Comparison of ENCODE assay signal across 20 cellular contexts in the genomic region with DNA sequence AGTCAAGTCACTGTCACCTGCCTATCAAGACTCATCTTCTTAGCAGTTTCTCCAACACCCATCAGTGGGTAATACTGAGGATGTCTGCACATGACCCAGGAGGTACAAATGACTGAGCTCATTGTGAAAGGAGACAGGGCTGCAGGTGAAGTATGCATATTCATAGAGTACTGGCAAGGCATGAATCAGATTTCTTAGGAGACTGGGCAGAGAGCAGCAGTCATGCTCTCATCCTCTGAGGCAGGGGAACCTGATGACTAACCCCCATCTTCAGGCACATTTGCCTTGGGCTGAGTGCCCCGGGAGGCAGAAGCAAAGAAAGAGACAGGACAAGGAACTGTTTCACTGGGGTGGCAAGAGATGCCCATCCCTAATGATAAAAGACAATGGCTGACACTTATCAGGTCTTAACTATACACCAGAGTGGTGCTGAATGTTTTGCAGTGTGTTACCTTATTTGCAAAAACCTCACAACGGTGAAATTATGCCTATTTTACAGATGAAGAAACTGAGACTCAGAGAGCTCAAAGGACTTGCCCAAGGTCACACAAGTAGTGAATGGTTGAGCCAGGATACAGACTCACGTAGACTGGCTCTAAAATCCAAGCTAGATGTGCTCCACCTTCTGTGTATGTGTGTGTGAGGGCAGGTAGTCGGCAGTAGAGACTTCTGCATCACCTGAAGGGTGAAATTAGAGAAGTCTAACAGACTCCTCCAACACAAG. TPM values are rescaled to one million over a fixed set of nuclear protein-coding genes. Genes with fewer than 3 reads are reported as not detected.
DNase-seq lines count a peak whose midpoint lies in the region; ATAC-seq, FAIRE-seq and TF ChIP-seq lines count a peak whose summit lies in the region.
"Had no signal": no experiment of that assay in that cellular context is flagged by ENCODE, and none has a peak within 500 bp of the region (broad histone marks: within the 10 kb centered on the region; RNA-seq: fewer than 3 reads in every experiment).

No MANE protein-coding gene starts in this region.

- CTCF ChIA-PET in IMR-90 (lab: Yijun Ruan, JAX): no interaction called here
- CTCF ChIA-PET in K562 (lab: Yijun Ruan, JAX; ENCODE audit: low intra/inter-chr PET ratio): no interaction called here

- H4K8ac ChIP-seq in IMR-90 (ENCODE audit: low read depth in 2 of 2, low read length in 2 of 2): no peak overlapping the region

- H3K9me3 Mint-ChIP-seq in natural killer cell treated with Interleukin-12 subunit alpha and Interleukin-12 subunit beta and Interleukin-15 and Interleukin-18, amount 100 ng/mL, for 72 hours: no peaks in the 10 kb centered on the region
- H3K9me3 Mint-ChIP-seq in natural killer cell: no peaks in the 10 kb centered on the region
- H3K9me3 Mint-ChIP-seq in stimulated activated effector memory CD8-positive, alpha-beta T cell treated with anti-CD3 and anti-CD28 coated beads, Interleukin-12 subunit alpha, Interleukin-12 subunit beta, amount 100 ng/mL, for 72 hours: no peaks in the 10 kb centered on the region
- H3K9me3 Mint-ChIP-seq: effector memory CD8-positive, alpha-beta T cell; neural progenitor cell had no signal

- no peak overlapping the region for H2BK5ac ChIP-seq in IMR-90 (ENCODE audit: low read depth, low read length, poor library complexity, severe bottlenecking)

- TF ChIP-seq RAD21 in IMR-90 (IDR thresholded peaks at IDR 0.05; ENCODE audit: low read length): no peak
- no peak for TF ChIP-seq RAD21 in K562 (CRISPR knock-in tag; conservative IDR thresholded peaks at IDR 0.05 in 1 of 2, IDR thresholded peaks at IDR 0.05 in 1 of 2)

- no peak overlapping the region for H3K14ac ChIP-seq in IMR-90 (replicated peaks; ENCODE audit: low read depth, low read length)

- no peak for TF ChIP-seq CTCF in natural killer cell (IDR thresholded peaks at IDR 0.05)
- no peak for TF ChIP-seq CTCF in IMR-90 (conservative IDR thresholded peaks at IDR 0.05; ENCODE audit: low read depth, low read length)
- no peak for TF ChIP-seq CTCF in K562 (IDR thresholded peaks at IDR 0.05 in 2 of 3, conservative IDR thresholded peaks at IDR 0.05 in 1 of 3; ENCODE audit: insufficient read depth in 2 of 3, low read depth in 1 of 3, low read length in 3 of 3)

- H3K4me2 ChIP-seq in IMR-90 (ENCODE audit: low read depth, low read length) (no peak overlapping the region), K562 (ENCODE audit: insufficient read depth, low read length) (no peak overlapping the region)
- H3K4me2 ChIP-seq: neural progenitor cell had no signal

- H3K4me1 Mint-ChIP-seq in natural killer cell treated with Interleukin-12 subunit alpha and Interleukin-12 subunit beta and Interleukin-15 and Interleukin-18, amount 100 ng/mL, for 72 hours (ENCODE audit: low read depth in 2 of 2): no peaks in the 10 kb centered on the region
- no peaks in the 10 kb centered on the region for H3K4me1 Mint-ChIP-seq in natural killer cell
- H3K4me1 Mint-ChIP-seq in stimulated activated effector memory CD8-positive, alpha-beta T cell treated with anti-CD3 and anti-CD28 coated beads, Interleukin-12 subunit alpha, Interleukin-12 subunit beta, amount 100 ng/mL, for 72 hours: no peaks in the 10 kb centered on the region

- no peaks in the 10 kb centered on the region for H3K79me1 ChIP-seq in IMR-90 (ENCODE audit: low read depth in 1 of 2, low read length in 2 of 2)

- no peak overlapping the region for H2BK20ac ChIP-seq in IMR-90 (ENCODE audit: low read depth, low read length)

- no peaks in the 10 kb centered on the region for H3K9me3 ChIP-seq in IMR-90 (ENCODE audit: control insufficient read depth, insufficient read depth, low read length)
- H3K9me3 ChIP-seq in K562 (replicated peaks; ENCODE audit: control insufficient read depth, insufficient read depth, low read depth, low read length): no peaks in the 10 kb centered on the region
- H3K9me3 ChIP-seq: stomach, uterus had no signal

- no peak overlapping the region for H3K27ac ChIP-seq in IMR-90 (ENCODE audit: insufficient read depth, low read length)
- H3K27ac ChIP-seq in K562 (ENCODE audit: extremely low read depth, low read depth, low read length): no peak overlapping the region
- H3K27ac ChIP-seq: cardiac muscle cell, neural progenitor cell, stomach, uterus had no signal

- peaks cover 26 to 29% of the 10 kb centered on the region in 2 donors for H3K27me3 Mint-ChIP-seq in natural killer cell treated with Interleukin-12 subunit alpha and Interleukin-12 subunit beta and Interleukin-15 and Interleukin-18, amount 100 ng/mL, for 72 hours
- peaks cover 20 to 21% of the 10 kb centered on the region in 2 donors for H3K27me3 Mint-ChIP-seq in natural killer cell (ENCODE audit: low read depth in 2 of 2)

- DNase-seq in natural killer cell treated with Interleukin-12 subunit alpha and Interleukin-12 subunit beta and Interleukin-15 and Interleukin-18, amount 100 ng/mL, for 72 hours (ENCODE audit: low spot score): no peak
- DNase-seq in natural killer cell: no peak
- DNase-seq in IMR-90: peak; percentile 33
- DNase-seq in K562 (ENCODE audit: extremely low read depth in 1 of 4, low spot score in 3 of 4): no peak
- no peak for DNase-seq in stimulated activated effector memory CD8-positive, alpha-beta T cell treated with anti-CD3 and anti-CD28 coated beads, Interleukin-12 subunit alpha, Interleukin-12 subunit beta, amount 100 ng/mL, for 72 hours (ENCODE audit: low spot score in 2 of 2)
- no peak for DNase-seq in T-helper 1 cell
- DNase-seq: activated naive CD4-positive, alpha-beta T cell; effector memory CD8-positive, alpha-beta T cell; foreskin fibroblast; NCI-H2081 treated with DMSO at 0.1 percent for 48 hours; SHP77 treated with DMSO at 0.1 percent for 48 hours; stomach; uterus had no signal

- in situ Hi-C loops in IMR-90 (cut with MboI; ENCODE audit: low sequenced_read_pairs) (no loop called here), K562 (cut with MboI) (loop anchor here (5.0 kb wide), 1 partner anchor 72 kb away; no protein-coding TSS in a partner anchor)

- H3K23ac ChIP-seq in IMR-90 (ENCODE audit: low read depth, low read length): no peak overlapping the region

- H4K5ac ChIP-seq in IMR-90 (ENCODE audit: low read depth, low read length): no peak overlapping the region

- TF ChIP-seq POLR2A in IMR-90 (IDR thresholded peaks at IDR 0.05; ENCODE audit: low read depth, low read length) (no peak), K562 (conservative IDR thresholded peaks at IDR 0.05) (no peak)

- no peak overlapping the region for H3K4me3 ChIP-seq in IMR-90 (ENCODE audit: insufficient read depth, low read depth, low read length)
- no peak overlapping the region for H3K4me3 ChIP-seq in K562
- H3K4me3 ChIP-seq: cardiac muscle cell, neural progenitor cell, stomach, uterus had no signal

- H4K91ac ChIP-seq in IMR-90 (ENCODE audit: insufficient read depth, low read depth, low read length): no peak overlapping the region

- no peaks in the 10 kb centered on the region for H3K36me3 Mint-ChIP-seq in natural killer cell treated with Interleukin-12 subunit alpha and Interleukin-12 subunit beta and Interleukin-15 and Interleukin-18, amount 100 ng/mL, for 72 hours
- no peaks in the 10 kb centered on the region for H3K36me3 Mint-ChIP-seq in natural killer cell
- no peaks in the 10 kb centered on the region for H3K36me3 Mint-ChIP-seq in stimulated activated effector memory CD8-positive, alpha-beta T cell treated with anti-CD3 and anti-CD28 coated beads, Interleukin-12 subunit alpha, Interleukin-12 subunit beta, amount 100 ng/mL, for 72 hours
- H3K36me3 Mint-ChIP-seq: neural progenitor cell had no signal

- H4K20me1 ChIP-seq in IMR-90 (ENCODE audit: insufficient read depth, low read length): no peaks in the 10 kb centered on the region
- H4K20me1 ChIP-seq in K562 (replicated peaks; ENCODE audit: control insufficient read depth, insufficient read depth, low read length): no peaks in the 10 kb centered on the region

- H2BK15ac ChIP-seq in IMR-90 (ENCODE audit: low read depth, low read length): no peak overlapping the region

- H3K9me1 ChIP-seq in IMR-90 (ENCODE audit: insufficient read depth, low read length) (no peaks in the 10 kb centered on the region), K562 (ENCODE audit: control insufficient read depth, insufficient read depth, low read length) (no peaks in the 10 kb centered on the region)

- H2AFZ ChIP-seq in IMR-90 (replicated peaks; ENCODE audit: low read length, poor library complexity) (no peak overlapping the region), K562 (ENCODE audit: low read depth, low read length) (peak overlapping the region; percentile 65; the same call in 1 of the 2 replicates)
- H2AFZ ChIP-seq: neural progenitor cell had no signal

- H3K36me3 ChIP-seq in IMR-90 (ENCODE audit: control insufficient read depth, insufficient read depth, low read length) (no peaks in the 10 kb centered on the region), K562 (ENCODE audit: control insufficient read depth, insufficient read depth, low read length) (no peaks in the 10 kb centered on the region)
- H3K36me3 ChIP-seq: cardiac muscle cell, neural progenitor cell, stomach, uterus had no signal

- H3K4ac ChIP-seq in IMR-90 (ENCODE audit: low read depth, low read length): no peak overlapping the region

- H3K9ac ChIP-seq in IMR-90 (ENCODE audit: low read depth, low read length): no peak overlapping the region
- no peak overlapping the region for H3K9ac ChIP-seq in K562 (ENCODE audit: insufficient read depth in 1 of 2, low read depth in 2 of 2, low read length in 2 of 2)
- H3K9ac ChIP-seq: neural progenitor cell had no signal

- dilution Hi-C loops in IMR-90 (cut with HindIII; ENCODE audit: low sequenced_read_pairs, unreplicated experiment): no loop called here

- BruUV-seq in IMR-90 (replicated peaks; lab: Mats Ljungman, UMichigan): no TSS peak
- BruUV-seq in K562 (replicated peaks; lab: Mats Ljungman, UMichigan): no TSS peak

- H3K27me3 ChIP-seq in IMR-90 (ENCODE audit: control insufficient read depth, insufficient read depth, low read length): peaks cover 36% of the 10 kb centered on the region
- H3K27me3 ChIP-seq in K562 (ENCODE audit: control insufficient read depth in 2 of 2, insufficient read depth in 2 of 2, low read length in 2 of 2): peaks cover 7 to 10% of the 10 kb centered on the region in 2 experiments; a peak in 3 of 5 replicates
- H3K27me3 ChIP-seq: cardiac muscle cell, neural progenitor cell, uterus had no signal

- no peak overlapping the region for H3K27ac Mint-ChIP-seq in natural killer cell treated with Interleukin-12 subunit alpha and Interleukin-12 subunit beta and Interleukin-15 and Interleukin-18, amount 100 ng/mL, for 72 hours
- no peak overlapping the region for H3K27ac Mint-ChIP-seq in natural killer cell
- H3K27ac Mint-ChIP-seq in stimulated activated effector memory CD8-positive, alpha-beta T cell treated with anti-CD3 and anti-CD28 coated beads, Interleukin-12 subunit alpha, Interleukin-12 subunit beta, amount 100 ng/mL, for 72 hours: no peak overlapping the region
- H3K27ac Mint-ChIP-seq: effector memory CD8-positive, alpha-beta T cell; neural progenitor cell had no signal

- no peak overlapping the region for H2AK5ac ChIP-seq in IMR-90 (ENCODE audit: low read depth, low read length)

- no peaks in the 10 kb centered on the region for H3K4me1 ChIP-seq in IMR-90 (ENCODE audit: control insufficient read depth, insufficient read depth, low read length)
- peaks cover 6 to 13% of the 10 kb centered on the region in 2 experiments; a peak in 3 of 5 replicates for H3K4me1 ChIP-seq in K562 (replicated peaks in 1 of 2; ENCODE audit: control insufficient read depth in 2 of 2, insufficient read depth in 2 of 2, low read length in 2 of 2)
- H3K4me1 ChIP-seq: stomach, uterus had no signal

- no peak for FAIRE-seq in K562 (lab: Jason Lieb, UNC)

- H2BK120ac ChIP-seq in IMR-90 (ENCODE audit: low read depth, low read length): no peak overlapping the region

- H3K79me2 ChIP-seq in K562 (ENCODE audit: control insufficient read depth, insufficient read depth, low read length): no peaks in the 10 kb centered on the region

- WGBS in IMR-90 (ENCODE audit: extremely low coverage in 2 of 2, insufficient read length in 1 of 2), 2 experiments: 71% methylated on average over 1 of the region's 4 CpGs; no CpG with 5 or more reads in 1 of the 2 experiments
- WGBS in K562 (ENCODE audit: insufficient coverage, low coverage, missing lambda C conversion rate): 25% methylated on average over 4 of the region's 4 CpGs

- H2AK9ac ChIP-seq in IMR-90 (replicated peaks; ENCODE audit: low read depth, low read length, poor library complexity): no peak overlapping the region

- ATAC-seq in natural killer cell treated with Interleukin-12 subunit alpha and Interleukin-12 subunit beta and Interleukin-15 and Interleukin-18, amount 100 ng/mL, for 72 hours: peak; percentile 52 to 53
- no peak for ATAC-seq in natural killer cell
- no peak; the same call in 1 of the 2 replicates for ATAC-seq in IMR-90 (ENCODE audit: low read depth)
- ATAC-seq in K562: no peak
- peak; percentile 99 for ATAC-seq in stimulated activated effector memory CD8-positive, alpha-beta T cell treated with anti-CD3 and anti-CD28 coated beads, Interleukin-12 subunit alpha, Interleukin-12 subunit beta, amount 100 ng/mL, for 72 hours
- ATAC-seq in HG03432 (IDR thresholded peaks at IDR 0.05; ENCODE audit: unreplicated experiment): no peak
- ATAC-seq in HG02642 (IDR thresholded peaks at IDR 0.05; ENCODE audit: poor library complexity, unreplicated experiment): no peak
- ATAC-seq: effector memory CD8-positive, alpha-beta T cell; sciatic nerve had no signal

- no peak overlapping the region for H3K56ac ChIP-seq in IMR-90 (ENCODE audit: extremely low read depth, insufficient read depth, low read length)

- no peak for TF ChIP-seq EP300 in K562 (IDR thresholded peaks at IDR 0.05; ENCODE audit: low read length)

- POLR2A ChIA-PET in IMR-90 (lab: Charles Lee; ENCODE audit: unreplicated experiment) (no interaction called here), K562 (lab: Yijun Ruan, JAX) (interaction anchor here (0.7 to 1.6 kb wide), 4 partner anchors 14 to 24 kb away, joined by 3 to 4 read pairs (median 3); no protein-coding TSS in a partner anchor)

- intact Hi-C loops in natural killer cell (cut with micrococcal nuclease) (no loop called here), IMR-90 (cut with micrococcal nuclease) (loop anchor here (5.0 kb wide), 1 partner anchor 108 kb away; no protein-coding TSS in a partner anchor), K562 (cut with micrococcal nuclease) (no loop called here)

- no peak overlapping the region for H3K4me3 Mint-ChIP-seq in natural killer cell treated with Interleukin-12 subunit alpha and Interleukin-12 subunit beta and Interleukin-15 and Interleukin-18, amount 100 ng/mL, for 72 hours
- H3K4me3 Mint-ChIP-seq in natural killer cell: no peak overlapping the region
- H3K4me3 Mint-ChIP-seq in stimulated activated effector memory CD8-positive, alpha-beta T cell treated with anti-CD3 and anti-CD28 coated beads, Interleukin-12 subunit alpha, Interleukin-12 subunit beta, amount 100 ng/mL, for 72 hours: no peak overlapping the region
- H3K4me3 Mint-ChIP-seq: effector memory CD8-positive, alpha-beta T cell; neural progenitor cell had no signal

- no peak overlapping the region for H3K18ac ChIP-seq in IMR-90 (ENCODE audit: low read depth, low read length)

RNA-seq across cellular contexts. Expression of a gene that starts 9.2 kb away (rescaled TPM):
- total RNA-seq in natural killer cell treated with Interleukin-12 subunit alpha and Interleukin-12 subunit beta and Interleukin-15 and Interleukin-18, amount 100 ng/mL, for 72 hours: not detected
- total RNA-seq in natural killer cell (not detected), IMR-90 (2012; rRNA removed) (not detected in 2 replicates), K562 (2014; rRNA removed) (not detected in 2 replicates), K562 (2014; rRNA removed; fragmentation: Illumina TruSeq; extraction: Trizol) (not detected in 2 replicates), K562 (2015; rRNA removed; fragmentation: Illumina TruSeq; extraction: Trizol) (not detected in 2 replicates), K562 (2021) (not detected in 2 replicates)
- polyA plus RNA-seq in IMR-90 (2012; rRNA removed) (not detected in 2 replicates), K562 (2011; rRNA removed) (not detected in 2 replicates), K562 (2014; fragmentation: Illumina TruSeq; extraction: Trizol) (0.04 TPM in 1 of 2 replicates, not detected in the other), K562 (2014; fragmentation: Nextera tagmentation; extraction: Ambion mirVana) (under 1 TPM in 1 of 2 experiments, not detected in 1; 0.01 TPM), K562 (2014; rRNA removed) (0.65 TPM in 1 of 2 replicates, not detected in the other)
- 0.01 TPM in 1 of 2 replicates, not detected in the other for polyA plus RNA-seq in IMR-90 (2012; cell fraction: cytosol; rRNA removed)
- polyA plus RNA-seq in IMR-90 (2012; cell fraction: nucleus; rRNA removed; ENCODE audit: low replicate concordance): not detected in 2 replicates
- not detected in 2 replicates for total RNA-seq in K562 (2011; cell fraction: chromatin; rRNA removed; ENCODE audit: low replicate concordance)
- total RNA-seq in K562 (2011; cell fraction: nucleolus; rRNA removed): not detected in 2 replicates
- not detected in 2 replicates for total RNA-seq in K562 (2011; cell fraction: nucleoplasm; rRNA removed)
- polyA plus RNA-seq in K562 (2011; cell fraction: cytosol; rRNA removed): not detected in 2 replicates
- not detected in 2 replicates for polyA plus RNA-seq in K562 (2011; cell fraction: nucleus; rRNA removed)
- polyA plus RNA-seq in K562 (2012): 0.13 and 0.35 TPM in 2 replicates
- not detected in 2 replicates for polyA minus RNA-seq in K562 (2011; rRNA and poly(A)+ RNA removed)
- polyA minus RNA-seq in K562 (2011; cell fraction: cytosol; rRNA and poly(A)+ RNA removed): not detected in 2 replicates
- not detected in 2 replicates for polyA minus RNA-seq in K562 (2011; cell fraction: nucleus; rRNA and poly(A)+ RNA removed)
- total RNA-seq: lung microvascular endothelial cell, sciatic nerve had no signal
- polyA plus RNA-seq: BJ, cardiac muscle cell had no signal

Comparison
In these comparisons a context has a peak if more than half of its experiments do, and no peak if none do; other contexts are left out.
1. ATAC-seq: peak in natural killer cell treated with Interleukin-12 subunit alpha and Interleukin-12 subunit beta and Interleukin-15 and Interleukin-18, amount 100 ng/mL, for 72 hours (2 of 2) and stimulated activated effector memory CD8-positive, alpha-beta T cell treated with anti-CD3 and anti-CD28 coated beads, Interleukin-12 subunit alpha, Interleukin-12 subunit beta, amount 100 ng/mL, for 72 hours (single experiment); none in natural killer cell (0 of 3), IMR-90 (single experiment), K562 (single experiment), HG03432 (single experiment) and HG02642 (single experiment).